ENCODE assay signal across 11 cellular contexts in the genomic region with DNA sequence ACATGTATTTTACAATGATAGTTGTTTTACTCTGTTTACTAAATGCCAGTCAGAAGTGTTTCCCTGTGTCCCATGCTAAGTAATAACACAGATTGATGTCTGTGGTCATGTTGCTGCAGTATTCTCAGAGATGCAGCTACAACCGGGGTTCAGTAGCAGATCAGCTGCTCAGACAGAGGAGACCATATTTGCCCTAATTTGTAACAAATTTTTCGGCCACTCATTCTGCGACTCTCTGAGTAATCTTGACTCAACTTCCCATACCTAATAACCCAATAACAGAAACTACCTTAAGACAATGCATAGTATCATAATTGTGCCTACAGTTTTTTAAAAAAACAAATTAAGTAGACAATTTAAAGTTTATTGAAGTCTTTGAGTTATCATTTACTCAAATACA. TPM values are rescaled to one million over a fixed set of nuclear protein-coding genes. Genes with fewer than 3 reads are reported as not detected.
DNase-seq lines count a peak whose midpoint lies in the region; ATAC-seq and TF ChIP-seq lines count a peak whose summit lies in the region.
"Had no signal": no experiment of that assay in that cellular context is flagged by ENCODE, and none has a peak within 500 bp of the region (broad histone marks: within the 10 kb centered on the region; RNA-seq: fewer than 3 reads in every experiment).

No MANE protein-coding gene starts in this region.

- no peaks in the 10 kb centered on the region for H3K27me3 ChIP-seq in heart left ventricle

- intact Hi-C loops in heart left ventricle (cut with DNase I) = loop anchor here in 2 of 10 donors (5.0 to 10.0 kb wide), 2 partner anchors 39 to 67 kb away; no protein-coding TSS in a partner anchor

- peaks cover 0 to 61% (median 46%) of the 10 kb centered on the region in 12 donors for H3K4me1 ChIP-seq in heart left ventricle

- peaks cover 0 to 6% (median 0%) of the 10 kb centered on the region in 9 donors for H3K36me3 ChIP-seq in heart left ventricle

- ATAC-seq in GM18498 (IDR thresholded peaks at IDR 0.05; ENCODE audit: unreplicated experiment) (peak; percentile 56), GM19035 (IDR thresholded peaks at IDR 0.05; ENCODE audit: unreplicated experiment) (peak; percentile 63), HG02798 (IDR thresholded peaks at IDR 0.05; ENCODE audit: poor library complexity, unreplicated experiment) (peak; percentile 52), HG03571 (IDR thresholded peaks at IDR 0.05; ENCODE audit: unreplicated experiment) (peak; percentile 69), heart left ventricle (no peak)
- ATAC-seq: left cardiac atrium, Right ventricle myocardium inferior had no signal

- 91 to 92% (median 91%) methylated on average over 3 of the region's 3 CpGs for WGBS in heart left ventricle, 4 donors

- H3K9me3 ChIP-seq in heart left ventricle = no peaks in the 10 kb centered on the region

- TF ChIP-seq CTCF in heart left ventricle (IDR thresholded peaks at IDR 0.05) = no peak

- TF ChIP-seq POLR2A in heart left ventricle (IDR thresholded peaks at IDR 0.05) = no peak

- no peak overlapping the region for H3K4me3 ChIP-seq in heart left ventricle

- DNase-seq in SIG-M5 (lab: John Stamatoyannopoulos, UW) (no peak), heart left ventricle (no peak), substantia nigra (lab: John Stamatoyannopoulos, UW) (no peak), COR-L47 (lab: John Stamatoyannopoulos, UW) (no peak)
- DNase-seq: activated CD4-positive, alpha-beta T cell treated with anti-CD3 and anti-CD28 coated beads, Interleukin-2, amount 50 U/mL, for 1 hour; left cardiac atrium had no signal

- H3K27ac ChIP-seq in heart left ventricle (no peak overlapping the region), substantia nigra (ENCODE audit: low read depth, low read length, poor library complexity, severe bottlenecking) (no peak overlapping the region)

RNA-seq across cellular contexts. Expression of a gene that starts 32.6 kb away (rescaled TPM):
- 100 to 1,000 TPM; 223 to 609 (median 282) TPM for total RNA-seq in heart left ventricle
- 100 to 1,000 TPM in 1 of 2 donors, 10 to 100 TPM in 1; 86.0 to 132 TPM for polyA plus RNA-seq in heart left ventricle

Comparison
In these comparisons a context has a peak if more than half of its experiments do, and no peak if none do; other contexts are left out.
1. ATAC-seq: peak in GM18498 (single experiment), GM19035 (single experiment), HG02798 (single experiment) and HG03571 (single experiment); none in heart left ventricle (0 of 4).